ENCODE assay signal across 15 cellular contexts in the genomic region with DNA sequence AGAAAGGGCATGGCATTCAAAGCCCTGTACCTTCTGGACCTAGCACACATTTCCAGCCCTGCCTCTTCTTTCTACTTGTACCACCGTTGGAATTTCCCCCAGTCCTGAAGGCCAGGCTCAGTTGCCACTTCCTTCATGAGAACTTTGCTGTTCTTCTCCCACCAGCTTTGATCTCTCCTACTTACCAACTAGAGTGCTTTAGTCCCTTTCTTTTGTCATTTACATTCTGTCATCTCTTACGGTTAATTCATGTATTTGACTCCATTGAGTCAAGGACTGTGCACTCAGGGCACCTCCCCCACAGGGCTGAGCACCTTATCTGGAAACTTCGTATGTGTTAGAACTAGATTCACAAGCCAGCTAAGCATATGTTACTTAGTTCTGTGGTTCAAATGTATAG. TPM values are rescaled to one million over a fixed set of nuclear protein-coding genes. Genes with fewer than 3 reads are reported as not detected.
A peak's percentile ranks its signal among the peaks of the same experiment; 100 is the strongest.
DNase-seq lines count a peak whose midpoint lies in the region; ATAC-seq and TF ChIP-seq lines count a peak whose summit lies in the region.
"Had no signal": no experiment of that assay in that cellular context is flagged by ENCODE, and none has a peak within 500 bp of the region (broad histone marks: within the 10 kb centered on the region; RNA-seq: fewer than 3 reads in every experiment).

No MANE protein-coding gene starts in this region.

- WGBS in spleen, 5 donors: 50 to 68% (median 59%) methylated on average over 3 of the region's 3 CpGs

- no peaks in the 10 kb centered on the region for H3K27me3 ChIP-seq in spleen (replicated peaks in 1 of 7)
- H3K27me3 ChIP-seq: cardiac muscle cell, tibial nerve had no signal

- peaks cover 31% of the 10 kb centered on the region for H3K36me3 Mint-ChIP-seq in activated T-cell treated with anti-CD3 and anti-CD28 coated beads, Interleukin-2, amount 50 U/mL, for 4 hours (ENCODE audit: insufficient read depth)

- H3K9me3 ChIP-seq in spleen: no peaks in the 10 kb centered on the region
- H3K9me3 ChIP-seq: tibial nerve had no signal

- H3K4me3 ChIP-seq in spleen: no peak overlapping the region
- H3K4me3 ChIP-seq: cardiac muscle cell, tibial nerve had no signal

- TF ChIP-seq CTCF in spleen (IDR thresholded peaks at IDR 0.05 in 8 of 11, conservative IDR thresholded peaks at IDR 0.05 in 3 of 11): no peak

- no peaks in the 10 kb centered on the region for H3K27me3 Mint-ChIP-seq in activated T-cell treated with anti-CD3 and anti-CD28 coated beads, Interleukin-2, amount 50 U/mL, for 4 hours (ENCODE audit: low read depth)

- intact Hi-C loops in spleen (cut with DNase I; ENCODE audit: low total_unique reads) (no loop called here), posterior vena cava (cut with DNase I) (no loop called here)

- H3K4me3 Mint-ChIP-seq in activated T-cell treated with anti-CD3 and anti-CD28 coated beads, Interleukin-2, amount 50 U/mL, for 4 hours: peak overlapping the region; percentile 50

- H3K27ac ChIP-seq in spleen: peak overlapping the region in 5 of 8 donors; percentile 2 to 80 (median 59)
- H3K27ac ChIP-seq: 22Rv1, cardiac muscle cell, tibial nerve had no signal

- TF ChIP-seq POLR2A in spleen (IDR thresholded peaks at IDR 0.05): no peak

- H3K36me3 ChIP-seq in spleen: no peaks in the 10 kb centered on the region
- H3K36me3 ChIP-seq: cardiac muscle cell, tibial nerve had no signal

- no peaks in the 10 kb centered on the region for H3K9me3 Mint-ChIP-seq in activated T-cell treated with anti-CD3 and anti-CD28 coated beads, Interleukin-2, amount 50 U/mL, for 4 hours

- ATAC-seq in activated T-cell treated with anti-CD3 and anti-CD28 coated beads, Interleukin-2, amount 50 U/mL, for 4 hours: peak; percentile 44 to 61
- peak; percentile 62 for ATAC-seq in stimulated activated naive CD8-positive, alpha-beta T cell treated with anti-CD3 and anti-CD28 coated beads, Interleukin-15, Interleukin-2, amounts not matched to agents 100 U/mL and 50 U/mL, for 24 hours
- ATAC-seq in GM19455 (IDR thresholded peaks at IDR 0.05; ENCODE audit: unreplicated experiment) (no peak), GM21529 (IDR thresholded peaks at IDR 0.05; ENCODE audit: unreplicated experiment) (no peak)
- ATAC-seq: Panc1, sciatic nerve had no signal

- peak; percentile 15 for DNase-seq in activated CD4-positive, CD25-positive, alpha-beta regulatory T cell treated with anti-CD3 and anti-CD28 coated beads, Interleukin-2, amount 50 U/mL, for 16 hours (ENCODE audit: low read depth, low spot score)
- no peak for DNase-seq in activated CD4-positive, CD25-positive, alpha-beta regulatory T cell (lab: John Stamatoyannopoulos, UW)
- peak; percentile 69 for DNase-seq in activated T-cell treated with anti-CD3 and anti-CD28 coated beads, Interleukin-2, amount 50 U/mL, for 4 hours
- DNase-seq in spleen (no peak), posterior vena cava (ENCODE audit: low spot score) (no peak)
- DNase-seq in stimulated activated naive CD8-positive, alpha-beta T cell treated with anti-CD3 and anti-CD28 coated beads, Interleukin-15, Interleukin-2, amounts not matched to agents 100 U/mL and 50 U/mL, for 24 hours: peak; percentile 69
- DNase-seq: DMS153, NCI-H1930 had no signal

- H3K4me1 Mint-ChIP-seq in activated T-cell treated with anti-CD3 and anti-CD28 coated beads, Interleukin-2, amount 50 U/mL, for 4 hours (ENCODE audit: low read depth): peaks cover 79% of the 10 kb centered on the region

- peaks cover 0 to 47% (median 0%) of the 10 kb centered on the region in 6 donors for H3K4me1 ChIP-seq in spleen
- H3K4me1 ChIP-seq: tibial nerve had no signal

RNA-seq across cellular contexts. Expression of a gene that starts 26.3 kb away (rescaled TPM):
- total RNA-seq in activated T-cell treated with anti-CD3 and anti-CD28 coated beads, Interleukin-2, amount 50 U/mL, for 4 hours: 100 to 1,000 TPM; 121 to 152 (median 130) TPM
- total RNA-seq in spleen (10 to 100 TPM in 2 of 7 donors, 1 to 10 TPM in 5; 4.5 to 16.0 (median 9.8) TPM), posterior vena cava (under 1 TPM; 0.51 to 0.57 TPM)
- 1 to 10 TPM; 5.8 to 9.0 (median 7.0) TPM for polyA plus RNA-seq in spleen

Comparison
In these comparisons a context has a peak if more than half of its experiments do, and no peak if none do; other contexts are left out.
1. DNase-seq: peak in activated CD4-positive, CD25-positive, alpha-beta regulatory T cell treated with anti-CD3 and anti-CD28 coated beads, Interleukin-2, amount 50 U/mL, for 16 hours (single experiment), activated T-cell treated with anti-CD3 and anti-CD28 coated beads, Interleukin-2, amount 50 U/mL, for 4 hours (single experiment) and stimulated activated naive CD8-positive, alpha-beta T cell treated with anti-CD3 and anti-CD28 coated beads, Interleukin-15, Interleukin-2, amounts not matched to agents 100 U/mL and 50 U/mL, for 24 hours (single experiment); none in activated CD4-positive, CD25-positive, alpha-beta regulatory T cell (0 of 4), spleen (single experiment) and posterior vena cava (single experiment).
2. ATAC-seq: peak in activated T-cell treated with anti-CD3 and anti-CD28 coated beads, Interleukin-2, amount 50 U/mL, for 4 hours (2 of 2) and stimulated activated naive CD8-positive, alpha-beta T cell treated with anti-CD3 and anti-CD28 coated beads, Interleukin-15, Interleukin-2, amounts not matched to agents 100 U/mL and 50 U/mL, for 24 hours (single experiment); none in GM19455 (single experiment) and GM21529 (single experiment).
3. RNA of a gene that starts 26.3 kb away (total RNA-seq): 121 to 152 TPM in activated T-cell treated with anti-CD3 and anti-CD28 coated beads, Interleukin-2, amount 50 U/mL, for 4 hours; 4.5 to 16.0 TPM in spleen and 0.51 to 0.57 TPM in posterior vena cava; every median in the first group is over 4 times any median in the second.